In genomic region chr12:15977999-15978398, GRCh38 we compare ENCODE assay signal across 2 cellular contexts.
TF ChIP-seq lines count a peak whose summit lies in the region.

No MANE protein-coding gene starts in this region.

TF ChIP-seq in SK-N-SH, 30 proteins besides CTCF, POLR2A, EP300 and RAD21 (continued from another document):
- TF ChIP-seq NFIC (IDR thresholded peaks at IDR 0.05; ENCODE audit: borderline replicate concordance) (no peak), MEF2A (IDR thresholded peaks at IDR 0.05; ENCODE audit: borderline replicate concordance, low read depth) (no peak), FOSL2 (IDR thresholded peaks at IDR 0.05; ENCODE audit: borderline replicate concordance, low read depth) (no peak), POLR2AphosphoS5 (IDR thresholded peaks at IDR 0.05; ENCODE audit: low read depth, low read length) (no peak), USF2 (IDR thresholded peaks at IDR 0.05; ENCODE audit: borderline replicate concordance, low read depth, low read length) (no peak), TCF12 (IDR thresholded peaks at IDR 0.05) (no peak), USF1 (IDR thresholded peaks at IDR 0.05; ENCODE audit: borderline replicate concordance, low read depth) (no peak), SMC3 (IDR thresholded peaks at IDR 0.05; ENCODE audit: low read depth, low read length) (no peak), GATA2 (CRISPR knock-in tag; IDR thresholded peaks at IDR 0.05) (no peak)

TF ChIP-seq in SK-N-SH treated with all-trans-retinoic acid at 6 μM for 48 hours, 23 proteins besides CTCF, POLR2A, EP300 and RAD21 (continued from another document):
- TF ChIP-seq ESRRG (CRISPR knock-in tag; IDR thresholded peaks at IDR 0.05) = no peak
- no peak for TF ChIP-seq TCF4 (CRISPR knock-in tag; IDR thresholded peaks at IDR 0.05; ENCODE audit: borderline replicate concordance)
- TF ChIP-seq ARNTL (CRISPR knock-in tag; IDR thresholded peaks at IDR 0.05; ENCODE audit: borderline replicate concordance, low read depth) = no peak
- no peak for TF ChIP-seq BACH2 (CRISPR knock-in tag; IDR thresholded peaks at IDR 0.05; ENCODE audit: borderline replicate concordance)
- TF ChIP-seq TOX (CRISPR knock-in tag; IDR thresholded peaks at IDR 0.05; ENCODE audit: borderline replicate concordance) = no peak
